8 cellular contexts compared by ENCODE assay signal in genomic region chr14:73755434-73756014, GRCh38. TPM values are rescaled to one million over a fixed set of nuclear protein-coding genes. Genes with fewer than 3 reads are reported as not detected.
DNase-seq lines count a peak whose midpoint lies in the region; ATAC-seq and TF ChIP-seq lines count a peak whose summit lies in the region.

No MANE protein-coding gene starts in this region.

- peak overlapping the region; percentile 46 for H3K9ac ChIP-seq in mucosa of stomach (ENCODE audit: low read length)

- H3K9me3 ChIP-seq in KOPT-K1 (ENCODE audit: insufficient read depth, low read length, poor library complexity, severe bottlenecking) (no peaks in the 10 kb centered on the region), mucosa of stomach (ENCODE audit: control insufficient read depth, low read length) (no peaks in the 10 kb centered on the region)

- peak overlapping the region; percentile 82 to 84 for H3K4me3 Mint-ChIP-seq in CD14-positive monocyte

- in situ Hi-C loops in GM13977 (cut with MboI; ENCODE audit: low pct_unique_long_range_greater_than_20kb, low sequenced_read_pairs, unreplicated experiment) = no loop called here

- H3K27me3 ChIP-seq in mucosa of stomach (ENCODE audit: control insufficient read depth, insufficient read depth, low read length) = no peaks in the 10 kb centered on the region

- H3K27ac ChIP-seq in KOPT-K1 (ENCODE audit: low read depth, low read length, poor library complexity, severe bottlenecking) = peak overlapping the region; percentile 87
- H3K27ac ChIP-seq in caudate nucleus (ENCODE audit: low read depth, low read length) = peak overlapping the region; percentile 85

- peaks cover 18 to 25% of the 10 kb centered on the region in 2 donors for H3K36me3 Mint-ChIP-seq in CD14-positive monocyte

- peaks cover 0 to 2% (median 0%) of the 10 kb centered on the region in 3 donors for H3K27me3 Mint-ChIP-seq in CD14-positive monocyte (ENCODE audit: low read depth in 3 of 3)

- no peaks in the 10 kb centered on the region for H3K9me3 Mint-ChIP-seq in CD14-positive monocyte

- ATAC-seq in GM21360 (IDR thresholded peaks at IDR 0.05; ENCODE audit: unreplicated experiment) = no peak
- ATAC-seq in GM19397 (IDR thresholded peaks at IDR 0.05; ENCODE audit: unreplicated experiment) = no peak

- DNase-seq in CD14-positive monocyte (ENCODE audit: low spot score) (no peak), caudate nucleus (lab: John Stamatoyannopoulos, UW) (peak in 33 of 61 donors; percentile 11 to 63 (median 35)), RPMI8226 (no peak), GM13977 (ENCODE audit: low spot score) (no peak)

- TF ChIP-seq CTCF in CD14-positive monocyte (IDR thresholded peaks at IDR 0.05) = no peak
- TF ChIP-seq CTCF in GM13977 (IDR thresholded peaks at IDR 0.05; ENCODE audit: extremely low read depth, insufficient read depth, missing control alignments) = no peak

- no peaks in the 10 kb centered on the region for H3K36me3 ChIP-seq in KOPT-K1 (ENCODE audit: insufficient read depth, low read length)
- no peaks in the 10 kb centered on the region for H3K36me3 ChIP-seq in mucosa of stomach (ENCODE audit: control insufficient read depth, insufficient read depth, low read length)

- peaks cover 83% of the 10 kb centered on the region for H3K4me1 Mint-ChIP-seq in CD14-positive monocyte

- no peak overlapping the region for H3K4me3 ChIP-seq in mucosa of stomach (ENCODE audit: low read length)

- intact Hi-C loops in CD14-positive monocyte (cut with micrococcal nuclease) = loop anchor here in 1 of 2 donors (1.0 kb wide), 1 partner anchor 10 kb away; no protein-coding TSS in a partner anchor

- H3K27ac Mint-ChIP-seq in CD14-positive monocyte = peak overlapping the region; percentile 89 to 97 (median 95)

- H3K4me1 ChIP-seq in mucosa of stomach (ENCODE audit: control insufficient read depth, insufficient read depth, low read length) = peaks cover 85% of the 10 kb centered on the region

RNA-seq across cellular contexts. Expression of gene PNMA1, which starts 41.3 kb away (rescaled TPM):
- 1 to 10 TPM; 4.4 to 6.4 TPM for polyA plus RNA-seq in CD14-positive monocyte

Comparison
In these comparisons a context has a peak if more than half of its experiments do, and no peak if none do; other contexts are left out.
1. DNase-seq: peak in caudate nucleus (33 of 61); none in CD14-positive monocyte (single experiment), RPMI8226 (single experiment) and GM13977 (single experiment).